28 cellular contexts compared by ENCODE assay signal in the genomic region with DNA sequence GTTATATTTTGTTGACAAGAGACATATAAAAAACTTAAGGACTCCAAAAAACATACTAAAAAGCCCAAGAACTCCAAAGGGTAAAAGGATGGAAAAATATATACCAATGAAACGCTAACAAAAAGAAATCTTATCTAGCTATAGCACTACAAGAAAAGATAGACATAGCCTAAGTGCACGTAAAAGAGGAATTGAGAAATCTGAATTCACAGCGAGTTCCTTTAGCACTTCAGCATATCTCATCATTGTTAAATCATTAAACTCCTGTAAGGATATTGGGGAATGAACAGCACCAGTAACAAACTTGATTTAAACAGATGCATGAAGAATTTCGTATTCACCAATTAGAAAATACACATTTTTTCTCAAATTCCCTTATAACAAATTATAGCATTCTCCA.
"Had no signal": no experiment of that assay in that cellular context is flagged by ENCODE, and none has a peak within 500 bp of the region (broad histone marks: within the 10 kb centered on the region; RNA-seq: fewer than 3 reads in every experiment).

No MANE protein-coding gene starts in this region.

- H3K9me3 ChIP-seq: suprapubic skin, testis, thyroid gland, upper lobe of right lung, vagina had no signal

- H3K36me3 Mint-ChIP-seq: stimulated activated effector memory CD8-positive, alpha-beta T cell treated with anti-CD3 and anti-CD28 coated beads, Interleukin-12 subunit alpha, Interleukin-12 subunit beta, amount 100 ng/mL, for 72 hours; type B pancreatic cell had no signal

- DNase-seq: stimulated activated CD4-positive, alpha-beta T cell treated with anti-CD3 and anti-CD28 coated beads, Interleukin-4, amount 100 ng/mL, for 1 hour; stimulated activated CD4-positive, alpha-beta T cell treated with anti-CD3 and anti-CD28 coated beads, Interleukin-4, amount 100 ng/mL, for 24 hours; stimulated activated CD4-positive, alpha-beta T cell treated with anti-CD3 and anti-CD28 coated beads, Interleukin-4, amount 100 ng/mL, for 4 hours; stimulated activated CD8-positive, alpha-beta memory T cell treated with anti-CD3 and anti-CD28 coated beads, Interleukin-4, amount 100 ng/mL, for 48 hours; stimulated activated naive B cell treated with anti-CD40 and anti-IgM and Interleukin-4, amounts not matched to agents 10 μg/mL and 1 μg/mL and 100 μg/mL, for 72 hours; stimulated activated naive CD4-positive, alpha-beta T cell; stimulated activated naive CD4-positive, alpha-beta T cell treated with Interleukin-2 at 50 U/mL for 16 hours; stimulated activated naive CD8-positive, alpha-beta T cell treated with anti-CD3 and anti-CD28 coated beads, Interleukin-15, amount 100 ng/mL, for 72 hours; stimulated activated naive CD8-positive, alpha-beta T cell treated with anti-CD3 and anti-CD28 coated beads, Interleukin-15, Interleukin-2, amounts not matched to agents 100 U/mL and 50 U/mL, for 24 hours; stomach; substantia nigra; testis; thyroid gland; tibial artery; transverse colon; trophoblast cell; upper lobe of left lung; upper lobe of right lung; uterus had no signal

- H3K4me3 ChIP-seq: stomach, suprapubic skin, testis, thoracic aorta, thyroid gland, tibial artery, tibial nerve, transverse colon, upper lobe of left lung, upper lobe of right lung, uterus, vagina had no signal

- H3K36me3 ChIP-seq: stomach, suprapubic skin, thoracic aorta, thyroid gland, tibial artery, tibial nerve, transverse colon, upper lobe of left lung, upper lobe of right lung, uterus, vagina had no signal

- H3K4me3 Mint-ChIP-seq: stimulated activated effector memory CD8-positive, alpha-beta T cell treated with anti-CD3 and anti-CD28 coated beads, Interleukin-12 subunit alpha, Interleukin-12 subunit beta, amount 100 ng/mL, for 72 hours; stimulated activated memory B cell treated with anti-CD40 and anti-IgM and Interleukin-4, amounts not matched to agents 10 μg/mL and 1 μg/mL and 100 μg/mL, for 72 hours; stimulated activated naive B cell treated with anti-CD40 and anti-IgM and Interleukin-4, amounts not matched to agents 10 μg/mL and 1 μg/mL and 100 μg/mL, for 72 hours; stimulated activated naive CD8-positive, alpha-beta T cell treated with anti-CD3 and anti-CD28 coated beads, Interleukin-15, amount 100 ng/mL, for 72 hours; stimulated activated naive CD8-positive, alpha-beta T cell treated with anti-CD3 and anti-CD28 coated beads, Interleukin-15, Interleukin-2, amounts not matched to agents 100 ng/mL and 50 ng/mL, for 24 hours; type B pancreatic cell had no signal

- H3K4me1 Mint-ChIP-seq: stimulated activated effector memory CD8-positive, alpha-beta T cell treated with anti-CD3 and anti-CD28 coated beads, Interleukin-12 subunit alpha, Interleukin-12 subunit beta, amount 100 ng/mL, for 72 hours; stimulated activated memory B cell treated with anti-CD40 and anti-IgM and Interleukin-4, amounts not matched to agents 10 μg/mL and 1 μg/mL and 100 μg/mL, for 72 hours; stimulated activated naive B cell treated with anti-CD40 and anti-IgM and Interleukin-4, amounts not matched to agents 10 μg/mL and 1 μg/mL and 100 μg/mL, for 72 hours; stimulated activated naive CD8-positive, alpha-beta T cell treated with anti-CD3 and anti-CD28 coated beads, Interleukin-15, amount 100 ng/mL, for 72 hours had no signal

- ATAC-seq: stimulated activated effector memory CD8-positive, alpha-beta T cell treated with anti-CD3 and anti-CD28 coated beads, Interleukin-12 subunit alpha, Interleukin-12 subunit beta, amount 100 ng/mL, for 72 hours; stimulated activated memory B cell treated with anti-CD40 and anti-IgM and Interleukin-4, amounts not matched to agents 10 μg/mL and 1 μg/mL and 100 μg/mL, for 72 hours; stimulated activated naive B cell treated with anti-CD40 and anti-IgM and Interleukin-4, amounts not matched to agents 10 μg/mL and 1 μg/mL and 100 μg/mL, for 72 hours; stimulated activated naive CD8-positive, alpha-beta T cell treated with anti-CD3 and anti-CD28 coated beads, Interleukin-15, amount 100 ng/mL, for 72 hours; stimulated activated naive CD8-positive, alpha-beta T cell treated with anti-CD3 and anti-CD28 coated beads, Interleukin-15, Interleukin-2, amounts not matched to agents 100 U/mL and 50 U/mL, for 24 hours; upper lobe of right lung had no signal

- H3K27ac Mint-ChIP-seq: stimulated activated effector memory CD8-positive, alpha-beta T cell treated with anti-CD3 and anti-CD28 coated beads, Interleukin-12 subunit alpha, Interleukin-12 subunit beta, amount 100 ng/mL, for 72 hours; stimulated activated memory B cell treated with anti-CD40 and anti-IgM and Interleukin-4, amounts not matched to agents 10 μg/mL and 1 μg/mL and 100 μg/mL, for 72 hours; stimulated activated naive B cell treated with anti-CD40 and anti-IgM and Interleukin-4, amounts not matched to agents 10 μg/mL and 1 μg/mL and 100 μg/mL, for 72 hours; stimulated activated naive CD8-positive, alpha-beta T cell treated with anti-CD3 and anti-CD28 coated beads, Interleukin-15, amount 100 ng/mL, for 72 hours; stimulated activated naive CD8-positive, alpha-beta T cell treated with anti-CD3 and anti-CD28 coated beads, Interleukin-15, Interleukin-2, amounts not matched to agents 100 ng/mL and 50 ng/mL, for 24 hours; type B pancreatic cell had no signal

- FAIRE-seq: urothelium cell line had no signal

- H3K27me3 ChIP-seq: stomach, suprapubic skin, testis, thyroid gland, tibial artery, tibial nerve, transverse colon, upper lobe of left lung, upper lobe of right lung, uterus, vagina had no signal

- H3K27me3 Mint-ChIP-seq: stimulated activated naive CD8-positive, alpha-beta T cell treated with anti-CD3 and anti-CD28 coated beads, Interleukin-15, amount 100 ng/mL, for 72 hours; type B pancreatic cell had no signal

- H3K27ac ChIP-seq: stomach, suprapubic skin, testis, thoracic aorta, thyroid gland, tibial artery, tibial nerve, transverse colon, upper lobe of left lung, upper lobe of right lung, uterus, vagina had no signal

- H3K4me1 ChIP-seq: stomach, suprapubic skin, testis, thyroid gland, tibial artery, tibial nerve, transverse colon, upper lobe of left lung, upper lobe of right lung, uterus, vagina had no signal
